9 cellular contexts compared by ENCODE assay signal in the genomic region with DNA sequence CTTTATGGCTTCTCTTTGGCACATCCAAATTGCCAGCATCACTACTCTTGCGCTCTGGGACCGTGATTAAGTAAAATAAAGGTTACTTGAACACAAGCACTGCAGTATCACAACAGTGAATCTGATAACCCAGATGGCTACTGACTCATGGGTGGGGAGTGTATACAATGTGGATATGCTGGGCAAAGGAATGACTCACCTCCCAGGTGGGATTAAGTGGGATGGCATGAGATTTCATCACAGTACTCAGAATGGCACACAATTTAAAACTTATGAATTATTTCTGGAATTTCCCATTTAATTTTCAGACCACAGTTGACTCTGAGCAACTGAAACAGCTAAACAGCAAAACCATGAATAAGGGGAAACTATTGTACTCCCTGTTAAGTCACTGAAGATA. TPM values are rescaled to one million over a fixed set of nuclear protein-coding genes. Genes with fewer than 3 reads are reported as not detected.
A peak's percentile ranks its signal among the peaks of the same experiment; 100 is the strongest.
DNase-seq lines count a peak whose midpoint lies in the region; ATAC-seq and TF ChIP-seq lines count a peak whose summit lies in the region.
"Had no signal": no experiment of that assay in that cellular context is flagged by ENCODE, and none has a peak within 500 bp of the region (broad histone marks: within the 10 kb centered on the region; RNA-seq: fewer than 3 reads in every experiment).

No MANE protein-coding gene starts in this region.

- H3K4me1 ChIP-seq in skeletal muscle satellite cell (ENCODE audit: control insufficient read depth, insufficient read depth, low read length) (peaks cover 32% of the 10 kb centered on the region), heart right ventricle (peaks cover 5 to 53% (median 22%) of the 10 kb centered on the region in 9 donors)

- no peak overlapping the region for H3K27ac ChIP-seq in heart right ventricle

- TF ChIP-seq CTCF in heart right ventricle (IDR thresholded peaks at IDR 0.05) = no peak

- intact Hi-C loops in heart right ventricle (cut with DNase I) = loop anchor here in 6 of 10 donors (10.0 kb wide), 5 partner anchors 78 to 1198 kb away; a partner anchor contains a TSS

- WGBS in heart right ventricle, 2 donors = 94 to 96% methylated on average over 2 of the region's 2 CpGs

- H3K9me3 ChIP-seq in skeletal muscle satellite cell (replicated peaks; ENCODE audit: low read length) (no peaks in the 10 kb centered on the region), heart right ventricle (no peaks in the 10 kb centered on the region)

- H3K9ac ChIP-seq in skeletal muscle satellite cell (ENCODE audit: low read depth, low read length) = no peak overlapping the region

- peaks cover 23% of the 10 kb centered on the region for H3K36me3 ChIP-seq in skeletal muscle satellite cell (ENCODE audit: insufficient read depth, low read length)
- H3K36me3 ChIP-seq in heart right ventricle = peaks cover 0 to 66% (median 23%) of the 10 kb centered on the region in 9 donors

- no peak overlapping the region for H3K4me3 ChIP-seq in skeletal muscle satellite cell (ENCODE audit: low read length)
- no peak overlapping the region for H3K4me3 ChIP-seq in heart right ventricle

- H3K27me3 ChIP-seq in skeletal muscle satellite cell (ENCODE audit: control insufficient read depth, insufficient read depth, low read length) (no peaks in the 10 kb centered on the region), heart right ventricle (no peaks in the 10 kb centered on the region)

- no peak for ATAC-seq in heart right ventricle
- no peak for ATAC-seq in HG02870 (IDR thresholded peaks at IDR 0.05; ENCODE audit: unreplicated experiment)

- H3K4me2 ChIP-seq in skeletal muscle satellite cell (ENCODE audit: low read length) = peak overlapping the region; percentile 45

- peak; percentile 60 for DNase-seq in activated effector memory CD4-positive, alpha-beta T cell treated with anti-CD3 and anti-CD28 coated beads, Interleukin-2, amount 50 U/mL, for 16 hours
- DNase-seq in activated effector memory CD4-positive, alpha-beta T cell treated with Interleukin-2 at 50 U/mL for 16 hours = no peak
- DNase-seq in NCI-H69 (lab: John Stamatoyannopoulos, UW) (peak; percentile 32), dedifferentiated amniotic fluid mesenchymal stem cell (ENCODE audit: extremely low spot score) (peak; percentile 31), germinal center (ENCODE audit: low spot score) (no peak), heart right ventricle (no peak)
- DNase-seq: SIG-M5 had no signal

RNA-seq across cellular contexts. Expression of a gene that starts 4.3 kb away (rescaled TPM):
- total RNA-seq in skeletal muscle satellite cell (2012; rRNA removed) = 36.0 and 38.3 TPM in 2 replicates
- total RNA-seq in heart right ventricle = 10 to 100 TPM; 33.1 to 62.7 (median 49.2) TPM
- 10 to 100 TPM; 21.7 to 34.2 TPM for polyA plus RNA-seq in heart right ventricle

RNA-seq across cellular contexts. Expression of a gene that starts 4.5 kb away (rescaled TPM):
- 104 and 120 TPM in 2 replicates for total RNA-seq in skeletal muscle satellite cell (2012; rRNA removed)
- 10 to 100 TPM; 29.8 to 79.1 (median 50.5) TPM for total RNA-seq in heart right ventricle
- polyA plus RNA-seq in heart right ventricle = 10 to 100 TPM; 27.4 to 82.9 TPM

Comparison
In these comparisons a context has a peak if more than half of its experiments do, and no peak if none do; other contexts are left out.
1. DNase-seq: peak in activated effector memory CD4-positive, alpha-beta T cell treated with anti-CD3 and anti-CD28 coated beads, Interleukin-2, amount 50 U/mL, for 16 hours (single experiment), NCI-H69 (single experiment) and dedifferentiated amniotic fluid mesenchymal stem cell (single experiment); none in activated effector memory CD4-positive, alpha-beta T cell treated with Interleukin-2 at 50 U/mL for 16 hours (single experiment), germinal center (single experiment) and heart right ventricle (0 of 2).